Comparison of ENCODE assay signal across 1 cellular context in genomic region chr4:82513382-82513781, GRCh38.
TF ChIP-seq lines count a peak whose summit lies in the region.

No MANE protein-coding gene starts in this region.

TF ChIP-seq in HepG2, 621 proteins besides CTCF, POLR2A, EP300 and RAD21 (continued from another document):
- TF ChIP-seq ZUFSP (CRISPR knock-in tag; IDR thresholded peaks at IDR 0.05; ENCODE audit: borderline replicate concordance) (no peak), ZBTB20 (CRISPR knock-in tag; IDR thresholded peaks at IDR 0.05; ENCODE audit: borderline replicate concordance, low read depth) (no peak), STAG1 (CRISPR knock-in tag; IDR thresholded peaks at IDR 0.05) (no peak), ZSCAN12 (CRISPR knock-in tag; IDR thresholded peaks at IDR 0.05) (no peak), ATF2 (CRISPR knock-in tag; IDR thresholded peaks at IDR 0.05) (no peak), NFIC (IDR thresholded peaks at IDR 0.05; ENCODE audit: low read length) (no peak), ZNF205 (CRISPR knock-in tag; IDR thresholded peaks at IDR 0.05) (no peak), ARNTL (CRISPR knock-in tag; IDR thresholded peaks at IDR 0.05) (no peak), AKNA (CRISPR knock-in tag; IDR thresholded peaks at IDR 0.05; ENCODE audit: borderline replicate concordance) (no peak), ZNF720 (CRISPR knock-in tag; IDR thresholded peaks at IDR 0.05) (no peak), ZBTB4 (CRISPR knock-in tag; IDR thresholded peaks at IDR 0.05; ENCODE audit: borderline replicate concordance) (no peak), ZFP36 (IDR thresholded peaks at IDR 0.05; ENCODE audit: borderline replicate concordance, low read depth, low read length, partially characterized antibody) (no peak), GABPA (IDR thresholded peaks at IDR 0.05; ENCODE audit: low read depth, low read length) (no peak), GABPA (CRISPR knock-in tag; IDR thresholded peaks at IDR 0.05; ENCODE audit: low read depth) (no peak), ZNF460 (CRISPR knock-in tag; IDR thresholded peaks at IDR 0.05; ENCODE audit: borderline replicate concordance) (no peak), KMT2A (CRISPR knock-in tag; IDR thresholded peaks at IDR 0.05) (no peak), ZBTB3 (CRISPR knock-in tag; IDR thresholded peaks at IDR 0.05; ENCODE audit: borderline replicate concordance, low read depth) (no peak)
